ENCODE assay signal across 22 cellular contexts in the genomic region with DNA sequence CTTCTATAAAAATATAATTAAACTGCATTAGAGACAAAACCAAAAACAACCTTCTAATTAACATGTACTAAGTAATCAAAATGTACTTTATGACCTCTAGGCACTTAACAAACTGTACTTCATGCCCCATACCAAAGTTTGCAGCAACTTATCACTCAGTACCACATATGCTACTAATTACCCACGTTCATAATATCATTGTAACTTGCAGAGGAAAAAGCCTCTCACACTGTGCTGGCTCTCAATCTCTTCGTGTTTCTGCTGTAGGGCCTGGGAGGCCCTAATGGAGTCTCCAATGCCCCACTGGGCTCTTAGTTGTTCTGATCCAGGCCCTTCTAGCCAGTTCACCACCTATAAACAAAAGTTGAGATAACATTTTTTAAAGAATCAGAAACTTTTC.
"Had no signal": no experiment of that assay in that cellular context is flagged by ENCODE, and none has a peak within 500 bp of the region (broad histone marks: within the 10 kb centered on the region; RNA-seq: fewer than 3 reads in every experiment).

No MANE protein-coding gene starts in this region.

- ATAC-seq: foreskin keratinocyte; left colon; lower lobe of right lung; natural killer cell treated with Interleukin-12 subunit alpha and Interleukin-12 subunit beta and Interleukin-15 and Interleukin-18, amount 100 ng/mL, for 72 hours; right cardiac atrium; stimulated activated naive CD8-positive, alpha-beta T cell treated with anti-CD3 and anti-CD28 coated beads, Interleukin-15, amount 100 ng/mL, for 72 hours; T-helper 17 cell had no signal

- H3K4me3 Mint-ChIP-seq: activated naive CD4-positive, alpha-beta T cell treated with anti-CD3 and anti-CD28 coated beads for 36 hours; activated naive CD8-positive, alpha-beta T cell treated with anti-CD3 and anti-CD28 coated beads, Interleukin-2, amount 10 ng/mL, durations not matched to agents 7 days and 5 days; endodermal cell; natural killer cell treated with Interleukin-12 subunit alpha and Interleukin-12 subunit beta and Interleukin-15 and Interleukin-18, amount 100 ng/mL, for 72 hours; stimulated activated naive CD8-positive, alpha-beta T cell treated with anti-CD3 and anti-CD28 coated beads, Interleukin-15, amount 100 ng/mL, for 72 hours; T-helper 17 cell had no signal

- H3K27me3 Mint-ChIP-seq: activated naive CD8-positive, alpha-beta T cell treated with anti-CD3 and anti-CD28 coated beads, Interleukin-2, amount 10 ng/mL, durations not matched to agents 7 days and 5 days; natural killer cell treated with Interleukin-12 subunit alpha and Interleukin-12 subunit beta and Interleukin-15 and Interleukin-18, amount 100 ng/mL, for 72 hours; stimulated activated naive CD8-positive, alpha-beta T cell treated with anti-CD3 and anti-CD28 coated beads, Interleukin-15, amount 100 ng/mL, for 72 hours; T-helper 17 cell had no signal

- H3K4me1 ChIP-seq: esophagus squamous epithelium, foreskin keratinocyte, lower lobe of right lung, parathyroid adenoma, tibial artery had no signal

- H3K36me3 ChIP-seq: esophagus squamous epithelium had no signal

- H3K4me3 ChIP-seq: coronary artery, esophagus squamous epithelium, lower lobe of right lung, tibial artery had no signal

- H3K27ac Mint-ChIP-seq: activated naive CD4-positive, alpha-beta T cell treated with anti-CD3 and anti-CD28 coated beads for 36 hours; activated naive CD8-positive, alpha-beta T cell treated with anti-CD3 and anti-CD28 coated beads, Interleukin-2, amount 10 ng/mL, durations not matched to agents 7 days and 5 days; endodermal cell; natural killer cell treated with Interleukin-12 subunit alpha and Interleukin-12 subunit beta and Interleukin-15 and Interleukin-18, amount 100 ng/mL, for 72 hours; stimulated activated naive CD8-positive, alpha-beta T cell treated with anti-CD3 and anti-CD28 coated beads, Interleukin-15, amount 100 ng/mL, for 72 hours; T-helper 17 cell had no signal

- H3K4me1 Mint-ChIP-seq: activated naive CD8-positive, alpha-beta T cell treated with anti-CD3 and anti-CD28 coated beads, Interleukin-2, amount 10 ng/mL, durations not matched to agents 7 days and 5 days; stimulated activated naive CD8-positive, alpha-beta T cell treated with anti-CD3 and anti-CD28 coated beads, Interleukin-15, amount 100 ng/mL, for 72 hours had no signal

- H3K27me3 ChIP-seq: esophagus squamous epithelium, foreskin keratinocyte, tibial artery had no signal

- H3K9me3 Mint-ChIP-seq: activated naive CD4-positive, alpha-beta T cell treated with anti-CD3 and anti-CD28 coated beads for 36 hours; activated naive CD8-positive, alpha-beta T cell treated with anti-CD3 and anti-CD28 coated beads, Interleukin-2, amount 10 ng/mL, durations not matched to agents 7 days and 5 days; endodermal cell; natural killer cell treated with Interleukin-12 subunit alpha and Interleukin-12 subunit beta and Interleukin-15 and Interleukin-18, amount 100 ng/mL, for 72 hours; stimulated activated naive CD8-positive, alpha-beta T cell treated with anti-CD3 and anti-CD28 coated beads, Interleukin-15, amount 100 ng/mL, for 72 hours had no signal

- H3K9me3 ChIP-seq: esophagus squamous epithelium, lower lobe of right lung, tibial artery had no signal

- DNase-seq: activated CD4-positive, alpha-beta T cell treated with anti-CD3 and anti-CD28 coated beads for 4 hours; activated CD4-positive, alpha-beta T cell treated with anti-CD3 and anti-CD28 coated beads, Interleukin-2, amount 50 U/mL, for 48 hours; activated CD4-positive, CD25-positive, alpha-beta regulatory T cell; activated effector memory CD4-positive, alpha-beta T cell treated with Interleukin-2 at 50 U/mL for 16 hours; activated naive CD4-positive, alpha-beta T cell treated with anti-CD3 and anti-CD28 coated beads for 36 hours; activated naive CD8-positive, alpha-beta T cell treated with anti-CD3 and anti-CD28 coated beads, Interleukin-2, amount 10 ng/mL, durations not matched to agents 7 days and 5 days; activated T-cell treated with anti-CD3 and anti-CD28 coated beads, Interleukin-2, amount 50 U/mL, for 48 hours; amygdala; cerebellar nuclear complex; endodermal cell; esophagus squamous epithelium; foreskin keratinocyte; left colon; lower lobe of right lung; right cardiac atrium; stimulated activated CD4-positive, alpha-beta T cell treated with anti-CD3 and anti-CD28 coated beads, Interleukin-12 subunit alpha, Interleukin-12 subunit beta, amount 100 ng/mL, for 4 hours; stimulated activated naive CD8-positive, alpha-beta T cell treated with anti-CD3 and anti-CD28 coated beads, Interleukin-15, amount 100 ng/mL, for 72 hours; T-helper 17 cell; tibial artery had no signal

- H3K27ac ChIP-seq: coronary artery, esophagus squamous epithelium, foreskin keratinocyte, lower lobe of right lung, parathyroid adenoma, tibial artery had no signal

- H3K36me3 Mint-ChIP-seq: activated naive CD8-positive, alpha-beta T cell treated with anti-CD3 and anti-CD28 coated beads, Interleukin-2, amount 10 ng/mL, durations not matched to agents 7 days and 5 days; natural killer cell treated with Interleukin-12 subunit alpha and Interleukin-12 subunit beta and Interleukin-15 and Interleukin-18, amount 100 ng/mL, for 72 hours had no signal
